ENCODE assay signal across 14 cellular contexts in the genomic region with DNA sequence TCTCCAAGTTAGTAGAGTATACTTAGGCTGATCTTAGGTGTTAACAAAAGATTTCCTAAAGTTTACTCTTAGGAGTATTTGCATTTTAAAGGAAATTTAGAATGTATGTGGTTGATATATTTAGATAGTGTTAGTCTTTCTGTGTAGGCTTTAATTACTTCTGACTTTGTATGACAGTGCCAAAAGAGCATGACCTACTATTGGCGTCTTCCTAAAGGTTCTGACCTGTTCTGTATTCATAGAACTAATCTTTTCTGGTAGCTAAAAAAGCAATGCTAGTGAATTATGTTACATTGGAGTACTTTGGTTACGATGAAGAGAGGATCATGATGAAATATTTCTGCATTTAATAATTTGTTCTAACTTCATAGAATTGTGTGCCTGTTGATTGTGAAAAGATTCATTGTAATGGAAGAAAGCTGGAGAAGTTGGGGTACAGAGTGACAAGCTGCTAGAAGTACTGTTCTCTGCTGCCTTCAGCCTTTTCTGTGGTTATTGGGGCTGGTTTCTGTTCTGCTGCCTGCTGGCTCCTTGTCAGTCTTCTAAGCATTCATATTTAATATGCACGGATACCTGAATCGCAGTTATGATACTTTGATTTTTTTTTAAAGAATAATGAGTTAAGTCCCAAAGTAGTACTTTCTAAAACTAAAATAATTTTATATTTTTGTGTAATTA. TPM values are rescaled to one million over a fixed set of nuclear protein-coding genes. Genes with fewer than 3 reads are reported as not detected.
DNase-seq lines count a peak whose midpoint lies in the region; ATAC-seq, FAIRE-seq and TF ChIP-seq lines count a peak whose summit lies in the region.
"Had no signal": no experiment of that assay in that cellular context is flagged by ENCODE, and none has a peak within 500 bp of the region (broad histone marks: within the 10 kb centered on the region; RNA-seq: fewer than 3 reads in every experiment).

No MANE protein-coding gene starts in this region.

- H3K9me3 ChIP-seq in osteoblast (ENCODE audit: low read depth, low read length) (no peaks in the 10 kb centered on the region), WERI-Rb-1 (ENCODE audit: severe bottlenecking) (no peaks in the 10 kb centered on the region)
- H3K9me3 ChIP-seq: Peyer's patch had no signal

- H3K27me3 ChIP-seq in osteoblast (ENCODE audit: insufficient read depth, low read length) (no peaks in the 10 kb centered on the region), WERI-Rb-1 (ENCODE audit: insufficient read depth, low read depth, severe bottlenecking) (no peaks in the 10 kb centered on the region)
- H3K27me3 ChIP-seq: Peyer's patch had no signal

- H3K9me3 Mint-ChIP-seq in stimulated activated naive CD8-positive, alpha-beta T cell treated with anti-CD3 and anti-CD28 coated beads, Interleukin-15, Interleukin-2, amounts not matched to agents 100 ng/mL and 50 ng/mL, for 24 hours = no peaks in the 10 kb centered on the region
- H3K9me3 Mint-ChIP-seq in activated CD4-positive, alpha-beta memory T cell treated with anti-CD3 and anti-CD28 coated beads, Interleukin-2, amount 10 ng/mL, durations not matched to agents 7 days and 5 days = no peaks in the 10 kb centered on the region

- ATAC-seq in stimulated activated naive CD8-positive, alpha-beta T cell treated with anti-CD3 and anti-CD28 coated beads, Interleukin-15, Interleukin-2, amounts not matched to agents 100 U/mL and 50 U/mL, for 24 hours = no peak
- ATAC-seq in HG02642 (IDR thresholded peaks at IDR 0.05; ENCODE audit: poor library complexity, unreplicated experiment) = peak; percentile 55

- no peaks in the 10 kb centered on the region for H3K4me1 ChIP-seq in osteoblast (ENCODE audit: insufficient read depth, low read length)

- peaks cover 75% of the 10 kb centered on the region for H3K36me3 Mint-ChIP-seq in stimulated activated naive CD8-positive, alpha-beta T cell treated with anti-CD3 and anti-CD28 coated beads, Interleukin-15, Interleukin-2, amounts not matched to agents 100 ng/mL and 50 ng/mL, for 24 hours (ENCODE audit: low read depth)
- peaks cover 64% of the 10 kb centered on the region for H3K36me3 Mint-ChIP-seq in activated CD4-positive, alpha-beta memory T cell treated with anti-CD3 and anti-CD28 coated beads, Interleukin-2, amount 10 ng/mL, durations not matched to agents 7 days and 5 days (ENCODE audit: low read depth)

- no peaks in the 10 kb centered on the region for H3K27me3 Mint-ChIP-seq in stimulated activated naive CD8-positive, alpha-beta T cell treated with anti-CD3 and anti-CD28 coated beads, Interleukin-15, Interleukin-2, amounts not matched to agents 100 ng/mL and 50 ng/mL, for 24 hours
- no peaks in the 10 kb centered on the region for H3K27me3 Mint-ChIP-seq in activated CD4-positive, alpha-beta memory T cell treated with anti-CD3 and anti-CD28 coated beads, Interleukin-2, amount 10 ng/mL, durations not matched to agents 7 days and 5 days

- no peak overlapping the region for H3K4me3 ChIP-seq in osteoblast (ENCODE audit: insufficient read depth, low read length)
- H3K4me3 ChIP-seq in WERI-Rb-1 (ENCODE audit: low read depth, low read length) = no peak overlapping the region
- H3K4me3 ChIP-seq: Peyer's patch had no signal

- peaks cover 75% of the 10 kb centered on the region for H4K20me1 ChIP-seq in osteoblast (ENCODE audit: insufficient read depth, low read length)

- no peak overlapping the region for H3K27ac ChIP-seq in osteoblast (ENCODE audit: low read depth, low read length)
- no peak overlapping the region for H3K27ac ChIP-seq in WERI-Rb-1
- H3K27ac ChIP-seq: Peyer's patch had no signal

- H3K4me3 Mint-ChIP-seq in stimulated activated naive CD8-positive, alpha-beta T cell treated with anti-CD3 and anti-CD28 coated beads, Interleukin-15, Interleukin-2, amounts not matched to agents 100 ng/mL and 50 ng/mL, for 24 hours = peak overlapping the region; percentile 15
- H3K4me3 Mint-ChIP-seq in activated CD4-positive, alpha-beta memory T cell treated with anti-CD3 and anti-CD28 coated beads, Interleukin-2, amount 10 ng/mL, durations not matched to agents 7 days and 5 days = no peak overlapping the region

- TF ChIP-seq CTCF in osteoblast (IDR thresholded peaks at IDR 0.05; ENCODE audit: extremely low read depth, low read depth, low read length) (no peak), WERI-Rb-1 (IDR thresholded peaks at IDR 0.05; ENCODE audit: low read depth, low read length) (no peak)

- peaks cover 80% of the 10 kb centered on the region for H3K4me1 Mint-ChIP-seq in stimulated activated naive CD8-positive, alpha-beta T cell treated with anti-CD3 and anti-CD28 coated beads, Interleukin-15, Interleukin-2, amounts not matched to agents 100 ng/mL and 50 ng/mL, for 24 hours (ENCODE audit: low read depth)
- H3K4me1 Mint-ChIP-seq in activated CD4-positive, alpha-beta memory T cell treated with anti-CD3 and anti-CD28 coated beads, Interleukin-2, amount 10 ng/mL, durations not matched to agents 7 days and 5 days = peaks cover 67% of the 10 kb centered on the region

- H2AFZ ChIP-seq in osteoblast (ENCODE audit: low read length) = no peak overlapping the region

- peaks cover 98% of the 10 kb centered on the region for H3K79me2 ChIP-seq in osteoblast (ENCODE audit: insufficient read depth, low read length)

- no peak for DNase-seq in stimulated activated naive CD8-positive, alpha-beta T cell treated with anti-CD3 and anti-CD28 coated beads, Interleukin-15, Interleukin-2, amounts not matched to agents 100 U/mL and 50 U/mL, for 24 hours
- no peak for DNase-seq in activated CD4-positive, alpha-beta memory T cell treated with anti-CD3 and anti-CD28 coated beads, Interleukin-2, amount 10 ng/mL, durations not matched to agents 7 days and 5 days
- DNase-seq in dedifferentiated amniotic fluid mesenchymal stem cell (ENCODE audit: extremely low spot score) = no peak
- no peak for DNase-seq in frontal cortex (ENCODE audit: low spot score in 2 of 2)
- no peak for DNase-seq in osteoblast (ENCODE audit: insufficient read length, low spot score, missing footprints)
- no peak for DNase-seq in WERI-Rb-1
- DNase-seq: activated CD4-positive, CD25-positive, alpha-beta regulatory T cell; amygdala; GOT3; NCI-H187; Peyer's patch had no signal

- POLR2A ChIA-PET in activated CD4-positive, alpha-beta memory T cell treated with anti-CD3 and anti-CD28 coated beads, Interleukin-2, amount 10 ng/mL, durations not matched to agents 7 days and 5 days (lab: Charles Lee) = interaction anchor here (0.6 to 6.5 kb wide), 6 partner anchors 9 to 44 kb away, joined by 3 to 53 read pairs (median 8); a partner anchor contains a TSS

- no peak for FAIRE-seq in frontal cortex (lab: Jason Lieb, UNC)
- FAIRE-seq: HTR-8/SVneo had no signal

- CTCF ChIA-PET in activated CD4-positive, alpha-beta memory T cell treated with anti-CD3 and anti-CD28 coated beads, Interleukin-2, amount 10 ng/mL, durations not matched to agents 7 days and 5 days (lab: Charles Lee) = interaction anchor here (0.6 to 1.4 kb wide), 2 partner anchors 9 to 11 kb away, joined by 3 to 4 read pairs; no protein-coding TSS in a partner anchor

- peak overlapping the region; percentile 56 for H3K27ac Mint-ChIP-seq in stimulated activated naive CD8-positive, alpha-beta T cell treated with anti-CD3 and anti-CD28 coated beads, Interleukin-15, Interleukin-2, amounts not matched to agents 100 ng/mL and 50 ng/mL, for 24 hours
- H3K27ac Mint-ChIP-seq in activated CD4-positive, alpha-beta memory T cell treated with anti-CD3 and anti-CD28 coated beads, Interleukin-2, amount 10 ng/mL, durations not matched to agents 7 days and 5 days = peak overlapping the region; percentile 19

- no peak overlapping the region for H3K4me2 ChIP-seq in osteoblast (ENCODE audit: insufficient read depth, low read length)

- H3K36me3 ChIP-seq in osteoblast (ENCODE audit: insufficient read depth, low read length) (peaks cover 76% of the 10 kb centered on the region), WERI-Rb-1 (peaks cover 21% of the 10 kb centered on the region)

RNA-seq across cellular contexts. Expression of a gene that starts 13.2 kb away (rescaled TPM):
- total RNA-seq in activated CD4-positive, alpha-beta memory T cell treated with anti-CD3 and anti-CD28 coated beads, Interleukin-2, amount 10 ng/mL, durations not matched to agents 7 days and 5 days = 100 to 1,000 TPM; 128 to 132 TPM
- total RNA-seq in frontal cortex = 63.6 TPM
- 77.1 and 93.4 TPM in 2 replicates for total RNA-seq in osteoblast
